Comparison of ENCODE assay signal across 8 cellular contexts in genomic region chr11:96215094-96215782, GRCh38.
DNase-seq lines count a peak whose midpoint lies in the region; ATAC-seq and TF ChIP-seq lines count a peak whose summit lies in the region.

No MANE protein-coding gene starts in this region.

- peaks cover 75% of the 10 kb centered on the region for H3K4me1 ChIP-seq in left ventricle myocardium inferior

- intact Hi-C loops in Calu3 (cut with micrococcal nuclease; ENCODE audit: unreplicated experiment) (no loop called here), left ventricle myocardium inferior (cut with micrococcal nuclease) (no loop called here)

- ATAC-seq in GM19397 (IDR thresholded peaks at IDR 0.05; ENCODE audit: unreplicated experiment) (peak; percentile 86), HG03432 (IDR thresholded peaks at IDR 0.05; ENCODE audit: unreplicated experiment) (peak; percentile 81)
- peak; percentile 59 to 63 for ATAC-seq in activated T-cell treated with anti-CD3 and anti-CD28 coated beads, Interleukin-2, amount 50 U/mL, for 72 hours (replicated peaks in 1 of 2)

- H3K27me3 Mint-ChIP-seq in Calu3 (ENCODE audit: unreplicated experiment) = no peaks in the 10 kb centered on the region
- H3K27me3 Mint-ChIP-seq in activated T-cell treated with anti-CD3 and anti-CD28 coated beads, Interleukin-2, amount 50 U/mL, for 72 hours (ENCODE audit: low read depth) = no peaks in the 10 kb centered on the region

- H3K36me3 Mint-ChIP-seq in Calu3 (ENCODE audit: insufficient read depth, unreplicated experiment) = no peaks in the 10 kb centered on the region
- H3K36me3 Mint-ChIP-seq in activated T-cell treated with anti-CD3 and anti-CD28 coated beads, Interleukin-2, amount 50 U/mL, for 72 hours (ENCODE audit: insufficient read depth in 2 of 2) = no peaks in the 10 kb centered on the region

- no TSS peak for BruUV-seq in Calu3 (replicated peaks; lab: Mats Ljungman, UMichigan)

- H3K36me3 ChIP-seq in left ventricle myocardium inferior = no peaks in the 10 kb centered on the region

- CTCF ChIA-PET in Calu3 (lab: Charles Lee) = interaction anchor here (0.6 to 1.7 kb wide), 2 partner anchors 128 to 211 kb away, joined by 3 to 6 read pairs; partner anchors contain the start of gene MAML2

- no peak overlapping the region for H3K4me3 ChIP-seq in left ventricle myocardium inferior

- H3K9me3 Mint-ChIP-seq in Calu3 (ENCODE audit: low read depth, unreplicated experiment) = no peaks in the 10 kb centered on the region
- H3K9me3 Mint-ChIP-seq in activated T-cell treated with anti-CD3 and anti-CD28 coated beads, Interleukin-2, amount 50 U/mL, for 72 hours = no peaks in the 10 kb centered on the region

- peaks cover 50% of the 10 kb centered on the region for H3K4me1 Mint-ChIP-seq in Calu3 (ENCODE audit: low read depth, unreplicated experiment)
- peaks cover 98% of the 10 kb centered on the region for H3K4me1 Mint-ChIP-seq in activated T-cell treated with anti-CD3 and anti-CD28 coated beads, Interleukin-2, amount 50 U/mL, for 72 hours (ENCODE audit: low read depth)

- no peaks in the 10 kb centered on the region for H3K27me3 ChIP-seq in left ventricle myocardium inferior (ENCODE audit: low read depth)

- DNase-seq in Calu3 = no peak
- DNase-seq in activated T-cell treated with anti-CD3 and anti-CD28 coated beads, Interleukin-2, amount 50 U/mL, for 72 hours = peak; percentile 39 to 55
- no peak for DNase-seq in left ventricle myocardium inferior
- no peak for DNase-seq in substantia nigra (lab: John Stamatoyannopoulos, UW)
- no peak for DNase-seq in NCI-H1436 treated with DMSO at 0.1 percent for 48 hours (lab: John Stamatoyannopoulos, UW)
- no peak for DNase-seq in HuH-7 (ENCODE audit: low spot score)

- H3K27ac ChIP-seq in left ventricle myocardium inferior (replicated peaks) = peak overlapping the region; percentile 81
- peak overlapping the region; percentile 31 for H3K27ac ChIP-seq in substantia nigra (ENCODE audit: low read depth, low read length, poor library complexity, severe bottlenecking)

- no peak overlapping the region for H3K4me3 Mint-ChIP-seq in Calu3 (ENCODE audit: low read depth, unreplicated experiment)
- H3K4me3 Mint-ChIP-seq in activated T-cell treated with anti-CD3 and anti-CD28 coated beads, Interleukin-2, amount 50 U/mL, for 72 hours = peak overlapping the region; percentile 78 to 86

- peak overlapping the region; percentile 50 for H3K27ac Mint-ChIP-seq in Calu3 (ENCODE audit: unreplicated experiment)
- H3K27ac Mint-ChIP-seq in activated T-cell treated with anti-CD3 and anti-CD28 coated beads, Interleukin-2, amount 50 U/mL, for 72 hours = peak overlapping the region; percentile 98

- H3K9me3 ChIP-seq in left ventricle myocardium inferior (replicated peaks) = no peaks in the 10 kb centered on the region

- TF ChIP-seq CTCF in Calu3 (IDR thresholded peaks at IDR 0.05; ENCODE audit: unreplicated experiment) (no peak), left ventricle myocardium inferior (IDR thresholded peaks at IDR 0.05; ENCODE audit: borderline replicate concordance) (no peak)

Comparison
In these comparisons a context has a peak if more than half of its experiments do, and no peak if none do; other contexts are left out.
1. DNase-seq: peak in activated T-cell treated with anti-CD3 and anti-CD28 coated beads, Interleukin-2, amount 50 U/mL, for 72 hours (2 of 2); none in Calu3 (single experiment), left ventricle myocardium inferior (single experiment), substantia nigra (0 of 49), NCI-H1436 treated with DMSO at 0.1 percent for 48 hours (single experiment) and HuH-7 (single experiment).
2. Peak in every context shown above with its lines, with median percentiles within 50 percentile points of each other: ATAC-seq.